In the genomic region with DNA sequence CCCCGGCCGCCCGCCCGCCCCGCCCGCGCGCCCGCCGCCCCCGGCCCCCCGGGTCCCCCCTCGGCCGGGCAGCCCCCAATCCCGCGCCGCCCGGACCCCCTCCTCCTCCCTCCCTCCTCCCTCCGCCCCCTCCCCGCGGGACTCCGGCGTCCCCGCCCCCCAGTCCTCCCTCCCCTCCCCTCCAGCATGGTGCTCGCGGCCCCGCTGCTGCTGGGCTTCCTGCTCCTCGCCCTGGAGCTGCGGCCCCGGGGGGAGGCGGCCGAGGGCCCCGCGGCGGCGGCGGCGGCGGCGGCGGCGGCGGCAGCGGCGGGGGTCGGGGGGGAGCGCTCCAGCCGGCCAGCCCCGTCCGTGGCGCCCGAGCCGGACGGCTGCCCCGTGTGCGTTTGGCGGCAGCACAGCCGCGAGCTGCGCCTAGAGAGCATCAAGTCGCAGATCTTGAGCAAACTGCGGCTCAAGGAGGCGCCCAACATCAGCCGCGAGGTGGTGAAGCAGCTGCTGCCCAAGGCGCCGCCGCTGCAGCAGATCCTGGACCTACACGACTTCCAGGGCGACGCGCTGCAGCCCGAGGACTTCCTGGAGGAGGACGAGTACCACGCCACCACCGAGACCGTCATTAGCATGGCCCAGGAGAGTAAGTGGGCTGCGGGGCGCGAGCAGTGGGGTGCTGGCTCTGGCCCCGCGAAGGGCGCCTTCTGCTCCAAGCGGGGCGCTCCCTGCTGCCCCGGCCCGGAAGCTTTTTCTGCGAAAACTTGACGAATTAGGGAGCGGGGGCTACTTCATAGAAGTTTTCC, we compare ENCODE assay signal across 1 cellular context.
A peak's percentile ranks its signal among the peaks of the same experiment; 100 is the strongest.
TF ChIP-seq lines count a peak whose summit lies in the region.

No MANE protein-coding gene starts in this region.

TF ChIP-seq in A549, 52 proteins besides CTCF, POLR2A, EP300 and RAD21 (continued from another document):
- TF ChIP-seq, protein P1, sequence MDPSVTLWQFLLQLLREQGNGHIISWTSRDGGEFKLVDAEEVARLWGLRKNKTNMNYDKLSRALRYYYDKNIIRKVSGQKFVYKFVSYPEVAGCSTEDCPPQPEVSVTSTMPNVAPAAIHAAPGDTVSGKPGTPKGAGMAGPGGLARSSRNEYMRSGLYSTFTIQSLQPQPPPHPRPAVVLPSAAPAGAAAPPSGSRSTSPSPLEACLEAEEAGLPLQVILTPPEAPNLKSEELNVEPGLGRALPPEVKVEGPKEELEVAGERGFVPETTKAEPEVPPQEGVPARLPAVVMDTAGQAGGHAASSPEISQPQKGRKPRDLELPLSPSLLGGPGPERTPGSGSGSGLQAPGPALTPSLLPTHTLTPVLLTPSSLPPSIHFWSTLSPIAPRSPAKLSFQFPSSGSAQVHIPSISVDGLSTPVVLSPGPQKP (IDR thresholded peaks at IDR 0.05; ENCODE audit: low read depth, low read length): no peak
- TF ChIP-seq GATA3 (IDR thresholded peaks at IDR 0.05; ENCODE audit: borderline replicate concordance) (0 out of 2 replicates have a peak, but pooled peaks have one; percentile 10), MYC (IDR thresholded peaks at IDR 0.05; ENCODE audit: borderline replicate concordance, low read length) (no peak)
- TF ChIP-seq, protein P2, sequence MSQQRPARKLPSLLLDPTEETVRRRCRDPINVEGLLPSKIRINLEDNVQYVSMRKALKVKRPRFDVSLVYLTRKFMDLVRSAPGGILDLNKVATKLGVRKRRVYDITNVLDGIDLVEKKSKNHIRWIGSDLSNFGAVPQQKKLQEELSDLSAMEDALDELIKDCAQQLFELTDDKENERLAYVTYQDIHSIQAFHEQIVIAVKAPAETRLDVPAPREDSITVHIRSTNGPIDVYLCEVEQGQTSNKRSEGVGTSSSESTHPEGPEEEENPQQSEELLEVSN (IDR thresholded peaks at IDR 0.05; ENCODE audit: borderline replicate concordance, low read depth): peak; percentile 39; the same call in 1 of the 2 replicates
- TF ChIP-seq, protein P3, sequence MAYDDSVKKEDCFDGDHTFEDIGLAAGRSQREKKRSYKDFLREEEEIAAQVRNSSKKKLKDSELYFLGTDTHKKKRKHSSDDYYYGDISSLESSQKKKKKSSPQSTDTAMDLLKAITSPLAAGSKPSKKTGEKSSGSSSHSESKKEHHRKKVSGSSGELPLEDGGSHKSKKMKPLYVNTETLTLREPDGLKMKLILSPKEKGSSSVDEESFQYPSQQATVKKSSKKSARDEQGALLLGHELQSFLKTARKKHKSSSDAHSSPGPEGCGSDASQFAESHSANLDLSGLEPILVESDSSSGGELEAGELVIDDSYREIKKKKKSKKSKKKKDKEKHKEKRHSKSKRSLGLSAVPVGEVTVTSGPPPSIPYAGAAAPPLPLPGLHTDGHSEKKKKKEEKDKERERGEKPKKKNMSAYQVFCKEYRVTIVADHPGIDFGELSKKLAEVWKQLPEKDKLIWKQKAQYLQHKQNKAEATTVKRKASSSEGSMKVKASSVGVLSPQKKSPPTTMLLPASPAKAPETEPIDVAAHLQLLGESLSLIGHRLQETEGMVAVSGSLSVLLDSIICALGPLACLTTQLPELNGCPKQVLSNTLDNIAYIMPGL (CRISPR knock-in tag; IDR thresholded peaks at IDR 0.05; ENCODE audit: borderline replicate concordance): no peak
TF ChIP-seq in A549: peak in this region for 5.
